In genomic region chr12:113912761-113913295, GRCh38 we compare ENCODE assay signal across 8 cellular contexts. TPM values are rescaled to one million over a fixed set of nuclear protein-coding genes. Genes with fewer than 3 reads are reported as not detected.
DNase-seq lines count a peak whose midpoint lies in the region; ATAC-seq and TF ChIP-seq lines count a peak whose summit lies in the region.

No MANE protein-coding gene starts in this region.

- H3K9me3 Mint-ChIP-seq in activated T-helper 17 cell treated with anti-CD3 and anti-CD28 coated beads, Interleukin-2, amount 50 U/mL, for 72 hours: no peaks in the 10 kb centered on the region

- CTCF ChIA-PET in Panc1 (lab: Charles Lee): no interaction called here

- H3K4me1 Mint-ChIP-seq in activated T-helper 17 cell treated with anti-CD3 and anti-CD28 coated beads, Interleukin-2, amount 50 U/mL, for 72 hours: no peaks in the 10 kb centered on the region

- H3K9me3 ChIP-seq in Panc1 (ENCODE audit: control insufficient read depth, insufficient read depth, low read depth, low read length) (no peaks in the 10 kb centered on the region), upper lobe of left lung (no peaks in the 10 kb centered on the region)

- TF ChIP-seq EP300 in Ishikawa (IDR thresholded peaks at IDR 0.05; ENCODE audit: borderline replicate concordance) (no peak), upper lobe of left lung (IDR thresholded peaks at IDR 0.05) (no peak)

- TF ChIP-seq RAD21 in Ishikawa (IDR thresholded peaks at IDR 0.05; ENCODE audit: low read depth): peak; percentile 83

- ATAC-seq in Panc1 (peak; percentile 90), foreskin keratinocyte (peak; percentile 82), upper lobe of left lung (ENCODE audit: low FRiP score in 2 of 2) (peak in 1 of 2 donors; percentile 64), GM21619 (IDR thresholded peaks at IDR 0.05; ENCODE audit: unreplicated experiment) (no peak)
- ATAC-seq in activated T-helper 17 cell treated with anti-CD3 and anti-CD28 coated beads, Interleukin-2, amount 50 U/mL, for 72 hours (replicated peaks): peak; percentile 50

- TF ChIP-seq CTCF in Panc1 (IDR thresholded peaks at IDR 0.05): peak; percentile 96
- TF ChIP-seq CTCF in foreskin keratinocyte (conservative IDR thresholded peaks at IDR 0.05): peak; percentile 91
- peak; percentile 36 to 68 (median 64) for TF ChIP-seq CTCF in upper lobe of left lung (IDR thresholded peaks at IDR 0.05)

- H3K4me1 ChIP-seq in Panc1 (ENCODE audit: control insufficient read depth, insufficient read depth, low read length): no peaks in the 10 kb centered on the region
- H3K4me1 ChIP-seq in foreskin keratinocyte: no peaks in the 10 kb centered on the region
- H3K4me1 ChIP-seq in upper lobe of left lung: no peaks in the 10 kb centered on the region

- POLR2A ChIA-PET in Panc1 (lab: Charles Lee): no interaction called here

- no peak overlapping the region for H3K4me3 ChIP-seq in Panc1 (ENCODE audit: low read depth in 2 of 2, low read length in 2 of 2)
- H3K4me3 ChIP-seq in upper lobe of left lung: no peak overlapping the region

- H3K27me3 Mint-ChIP-seq in activated T-helper 17 cell treated with anti-CD3 and anti-CD28 coated beads, Interleukin-2, amount 50 U/mL, for 72 hours: no peaks in the 10 kb centered on the region

- H3K4me3 Mint-ChIP-seq in activated T-helper 17 cell treated with anti-CD3 and anti-CD28 coated beads, Interleukin-2, amount 50 U/mL, for 72 hours: no peak overlapping the region

- peaks cover 91% of the 10 kb centered on the region for H3K36me3 Mint-ChIP-seq in activated T-helper 17 cell treated with anti-CD3 and anti-CD28 coated beads, Interleukin-2, amount 50 U/mL, for 72 hours (ENCODE audit: low read depth)

- intact Hi-C loops in Panc1 (cut with micrococcal nuclease; ENCODE audit: unreplicated experiment): loop anchor here (2.0 to 5.0 kb wide), 2 partner anchors 450 to 476 kb away; no protein-coding TSS in a partner anchor

- no peak overlapping the region for H3K27ac Mint-ChIP-seq in activated T-helper 17 cell treated with anti-CD3 and anti-CD28 coated beads, Interleukin-2, amount 50 U/mL, for 72 hours

- in situ Hi-C loops in Panc1 (cut with HindIII; ENCODE audit: low pct_unique_long_range_greater_than_20kb, low sequenced_read_pairs): no loop called here

- no peak overlapping the region for H3K27ac ChIP-seq in Panc1 (ENCODE audit: low read length)
- H3K27ac ChIP-seq in foreskin keratinocyte: no peak overlapping the region
- H3K27ac ChIP-seq in upper lobe of left lung: no peak overlapping the region

- no peak for TF ChIP-seq POLR2A in upper lobe of left lung (IDR thresholded peaks at IDR 0.05)

- WGBS in upper lobe of left lung, 2 donors: 54 to 57% methylated on average over 11 to 12 of the region's 12 CpGs

- no TSS peak for BruUV-seq in Panc1 (replicated peaks; lab: Mats Ljungman, UMichigan)

- H3K36me3 ChIP-seq in Panc1 (ENCODE audit: control insufficient read depth, insufficient read depth, low read length) (no peaks in the 10 kb centered on the region), upper lobe of left lung (peaks cover 0 to 93% (median 34%) of the 10 kb centered on the region in 4 donors)

- H3K27me3 ChIP-seq in Panc1 (ENCODE audit: control insufficient read depth, insufficient read depth, low read length) (no peaks in the 10 kb centered on the region), foreskin keratinocyte (no peaks in the 10 kb centered on the region), upper lobe of left lung (no peaks in the 10 kb centered on the region)

- DNase-seq in ELR (ENCODE audit: low read depth): peak; percentile 71
- DNase-seq in Panc1 (ENCODE audit: low read depth, low spot score): peak; percentile 43
- peak in 1 of 2 donors; percentile 48 for DNase-seq in foreskin keratinocyte
- DNase-seq in occipital lobe (lab: John Stamatoyannopoulos, UW): peak; percentile 64
- DNase-seq in upper lobe of left lung: peak in 1 of 2 donors; percentile 58

TF ChIP-seq in Ishikawa, 13 proteins besides CTCF, POLR2A, EP300 and RAD21:
- TF ChIP-seq MAX (IDR thresholded peaks at IDR 0.05) (no peak), TCF12 (IDR thresholded peaks at IDR 0.05; ENCODE audit: low read depth) (no peak), NFIC (IDR thresholded peaks at IDR 0.05) (no peak), TEAD4 (IDR thresholded peaks at IDR 0.05) (no peak), REST (IDR thresholded peaks at IDR 0.05; ENCODE audit: low read depth) (no peak), ZBTB7A (IDR thresholded peaks at IDR 0.05; ENCODE audit: low read depth) (no peak), USF1 (IDR thresholded peaks at IDR 0.05) (no peak), YY1 (IDR thresholded peaks at IDR 0.05; ENCODE audit: low read depth) (no peak), CEBPB (IDR thresholded peaks at IDR 0.05) (no peak), CREB1 (IDR thresholded peaks at IDR 0.05; ENCODE audit: low read depth) (no peak), EGR1 (IDR thresholded peaks at IDR 0.05) (no peak), TAF1 (IDR thresholded peaks at IDR 0.05; ENCODE audit: low read depth) (no peak), FOXM1 (IDR thresholded peaks at IDR 0.05; ENCODE audit: borderline replicate concordance, low read depth) (no peak)

RNA-seq across cellular contexts. Expression of gene RBM19, which starts 53.3 kb away (rescaled TPM):
- total RNA-seq in Panc1 (2021; ENCODE audit: unreplicated experiment): 44.8 TPM
- 22.9 TPM for polyA plus RNA-seq in Panc1 (2012; ENCODE audit: insufficient read length)
- 10 to 100 TPM; 66.7 to 73.3 TPM for total RNA-seq in activated T-helper 17 cell treated with anti-CD3 and anti-CD28 coated beads, Interleukin-2, amount 50 U/mL, for 72 hours
- total RNA-seq in foreskin keratinocyte: 27.5 and 29.8 TPM in 2 replicates
- polyA plus RNA-seq in foreskin keratinocyte: 15.0 and 16.2 TPM in 2 replicates
- total RNA-seq in occipital lobe: 18.4 TPM
- 100 to 1,000 TPM in 1 of 6 donors, 10 to 100 TPM in 5; 25.5 to 131 (median 39.9) TPM for total RNA-seq in upper lobe of left lung
